Comparison of ENCODE assay signal across 23 cellular contexts in genomic region chr4:24878256-24879016, GRCh38. TPM values are rescaled to one million over a fixed set of nuclear protein-coding genes. Genes with fewer than 3 reads are reported as not detected.
A peak's percentile ranks its signal among the peaks of the same experiment; 100 is the strongest.
DNase-seq lines count a peak whose midpoint lies in the region; ATAC-seq, FAIRE-seq and TF ChIP-seq lines count a peak whose summit lies in the region.
"Had no signal": no experiment of that assay in that cellular context is flagged by ENCODE, and none has a peak within 500 bp of the region (broad histone marks: within the 10 kb centered on the region; RNA-seq: fewer than 3 reads in every experiment).

No MANE protein-coding gene starts in this region.

- H3K27ac ChIP-seq in GM23338 (ENCODE audit: low read depth) (0 out of 2 replicates have a peak overlapping the region, but pooled peaks have one; percentile 15), thyroid gland (no peak overlapping the region), SJCRH30 (no peak overlapping the region)
- H3K27ac ChIP-seq: A549 had no signal

- H3K36me3 Mint-ChIP-seq in GM23338 (ENCODE audit: low read depth), result peaks cover under 1% of the 10 kb centered on the region; the same call in 2 of the 3 replicates

- H3K27me3 ChIP-seq in GM23338 (ENCODE audit: insufficient read depth) (no peaks in the 10 kb centered on the region), adipocyte (replicated peaks; ENCODE audit: control insufficient read depth, insufficient read depth, low read length) (no peaks in the 10 kb centered on the region), thyroid gland (no peaks in the 10 kb centered on the region), SJCRH30 (0 out of 2 replicates have a peak, but pooled peaks cover 4% of the 10 kb centered on the region)

- H3K9me3 ChIP-seq in adipocyte (ENCODE audit: control insufficient read depth, low read length), result no peaks in the 10 kb centered on the region
- H3K9me3 ChIP-seq in thyroid gland, result no peaks in the 10 kb centered on the region
- no peaks in the 10 kb centered on the region for H3K9me3 ChIP-seq in SJCRH30 (replicated peaks)
- H3K9me3 ChIP-seq: A549 had no signal

- no peak overlapping the region for H3K9ac ChIP-seq in adipocyte (ENCODE audit: low read length)

- no peaks in the 10 kb centered on the region for H3K27me3 Mint-ChIP-seq in GM23338 (ENCODE audit: insufficient read depth, low read depth, poor library complexity)
- H3K27me3 Mint-ChIP-seq: CD4-positive, alpha-beta T cell had no signal

- peak; percentile 80 for FAIRE-seq in islet of Langerhans (lab: Jason Lieb, UNC)
- FAIRE-seq: A549, GM12878, HepG2, RCC 7860 had no signal

- no peak for TF ChIP-seq POLR2A in thyroid gland (IDR thresholded peaks at IDR 0.05)

- no peaks in the 10 kb centered on the region for H4K20me1 ChIP-seq in GM23338 (replicated peaks; ENCODE audit: insufficient read depth)

- H3K27ac Mint-ChIP-seq in GM23338, result peak overlapping the region; percentile 33; the same call in 1 of the 2 replicates
- H3K27ac Mint-ChIP-seq: CD4-positive, alpha-beta T cell had no signal

- no peak overlapping the region for H3K4me3 Mint-ChIP-seq in GM23338
- H3K4me3 Mint-ChIP-seq: CD4-positive, alpha-beta T cell had no signal

- H3F3A ChIP-seq in GM23338 (replicated peaks; ENCODE audit: low read depth), result no peaks in the 10 kb centered on the region

- DNase-seq in GM23338 (ENCODE audit: low spot score), result peak; percentile 18
- DNase-seq in adipocyte (ENCODE audit: low read depth), result no peak
- peak; percentile 30 to 34 for DNase-seq in thyroid gland
- DNase-seq in SJCRH30, result no peak
- no peak for DNase-seq in COLO829 (ENCODE audit: low spot score)
- DNase-seq: Calu3; CD4-positive, alpha-beta T cell; DMS53; EL; KBM-7; NCI-H1105 treated with DMSO at 0.1 percent for 48 hours; NCI-H1694; NCI-H2107; NCI-H510A treated with DMSO at 0.1 percent for 48 hours; NCI-H774; SHP77 had no signal

- no peak overlapping the region for H3K4me3 ChIP-seq in GM23338
- H3K4me3 ChIP-seq in adipocyte (ENCODE audit: low read length), result peak overlapping the region; percentile 13
- H3K4me3 ChIP-seq in thyroid gland (replicated peaks in 1 of 3), result no peak overlapping the region
- H3K4me3 ChIP-seq in SJCRH30, result no peak overlapping the region
- H3K4me3 ChIP-seq: A549, GM12878 had no signal

- no peaks in the 10 kb centered on the region; the same call in 2 of the 3 replicates for H3K9me3 Mint-ChIP-seq in GM23338
- H3K9me3 Mint-ChIP-seq: CD4-positive, alpha-beta T cell had no signal

- intact Hi-C loops in thyroid gland (cut with DNase I), result no loop called here

- H3K9me2 ChIP-seq in GM23338 (ENCODE audit: insufficient read depth), result no peaks in the 10 kb centered on the region

- ATAC-seq in GM23338, result peak; percentile 80
- no peak for ATAC-seq in GM19452 (IDR thresholded peaks at IDR 0.05; ENCODE audit: unreplicated experiment)
- ATAC-seq: A549, GM12878, HepG2 had no signal

- no peak overlapping the region for H3K4me2 ChIP-seq in GM23338
- H3K4me2 ChIP-seq: A549 had no signal

- H3K79me2 ChIP-seq in GM23338 (replicated peaks; ENCODE audit: insufficient read depth), result no peaks in the 10 kb centered on the region

- H2AFZ ChIP-seq in GM23338, result peak overlapping the region; percentile 49; the same call in 1 of the 2 replicates

- H3K4me1 ChIP-seq in GM23338 (ENCODE audit: insufficient read depth) (peaks cover 5% of the 10 kb centered on the region; the same call in 1 of the 2 replicates), adipocyte (ENCODE audit: control insufficient read depth, insufficient read depth, low read length) (peaks cover 14% of the 10 kb centered on the region), thyroid gland (peaks cover 0 to 5% of the 10 kb centered on the region in 2 donors), SJCRH30 (no peaks in the 10 kb centered on the region)
- H3K4me1 ChIP-seq: A549 had no signal

- WGBS in thyroid gland, 2 donors, result 73 to 75% methylated on average over 14 of the region's 14 CpGs

- H3K4me1 Mint-ChIP-seq in GM23338, result peaks cover 31% of the 10 kb centered on the region; the same call in 2 of the 3 replicates

- no peaks in the 10 kb centered on the region for H3K36me3 ChIP-seq in GM23338 (ENCODE audit: insufficient read depth)
- peaks cover 10% of the 10 kb centered on the region for H3K36me3 ChIP-seq in adipocyte (ENCODE audit: control insufficient read depth, insufficient read depth, low read length, severe bottlenecking)
- no peaks in the 10 kb centered on the region for H3K36me3 ChIP-seq in thyroid gland
- H3K36me3 ChIP-seq in SJCRH30, result no peaks in the 10 kb centered on the region

- TF ChIP-seq CTCF in GM23338 (conservative IDR thresholded peaks at IDR 0.05; ENCODE audit: low read depth in 2 of 2) (no peak), thyroid gland (IDR thresholded peaks at IDR 0.05) (no peak)

TF ChIP-seq in GM23338, 12 proteins besides CTCF, POLR2A, EP300 and RAD21 (continues in another document):
- TF ChIP-seq POLR2AphosphoS5 (IDR thresholded peaks at IDR 0.05; ENCODE audit: low read depth) (no peak), ETS1 (IDR thresholded peaks at IDR 0.05) (no peak), ZNF462 (CRISPR knock-in tag; IDR thresholded peaks at IDR 0.05) (no peak), NANOG (IDR thresholded peaks at IDR 0.05; ENCODE audit: borderline replicate concordance) (no peak)

RNA-seq across cellular contexts. Expression of gene CCDC149, which starts 34.4 kb away (rescaled TPM):
- 3.8 and 6.4 TPM in 2 replicates for total RNA-seq in GM23338 (2014; rRNA removed; shearing (Covaris generic))
- polyA plus RNA-seq in GM23338 (2016; fragmentation: Nextera tagmentation; extraction: Ambion mirVana), result 2.2 and 2.6 TPM in 2 replicates
- 10 to 100 TPM; 19.3 to 29.2 (median 21.8) TPM for total RNA-seq in thyroid gland
- 0.91 and 1.1 TPM in 2 replicates for total RNA-seq in SJCRH30 (2014; rRNA removed; shearing (Covaris generic))
- total RNA-seq: OCI-LY7 had no signal

Comparison
In these comparisons a context has a peak if more than half of its experiments do, and no peak if none do; other contexts are left out.
1. DNase-seq: peak in GM23338 (single experiment) and thyroid gland (2 of 2); none in adipocyte (single experiment), SJCRH30 (0 of 2) and COLO829 (single experiment).